ENCODE assay signal across 1 cellular context in the genomic region with DNA sequence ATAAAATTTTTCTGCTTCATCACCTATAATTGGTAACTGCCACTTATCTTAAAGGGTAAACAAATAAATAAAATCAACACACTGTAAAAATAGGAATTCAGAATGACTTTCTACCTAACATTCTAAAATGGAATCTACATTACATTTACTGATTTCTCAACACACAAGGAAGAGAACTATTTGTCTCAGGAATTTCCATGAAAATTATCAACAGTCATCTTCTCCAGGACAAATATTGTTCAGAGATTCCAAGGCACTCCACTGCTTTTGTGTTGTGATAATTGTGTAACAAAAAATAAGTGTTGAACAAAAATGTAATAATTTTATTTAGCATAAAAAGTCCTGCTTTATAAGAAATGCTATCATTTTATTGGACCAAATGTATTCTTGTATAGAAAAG.
TF ChIP-seq lines count a peak whose summit lies in the region.

No MANE protein-coding gene starts in this region.

TF ChIP-seq in SK-N-SH treated with all-trans-retinoic acid at 6 μM for 48 hours, 23 proteins besides CTCF, POLR2A, EP300 and RAD21 (continued from another document):
- TF ChIP-seq, protein P1, sequence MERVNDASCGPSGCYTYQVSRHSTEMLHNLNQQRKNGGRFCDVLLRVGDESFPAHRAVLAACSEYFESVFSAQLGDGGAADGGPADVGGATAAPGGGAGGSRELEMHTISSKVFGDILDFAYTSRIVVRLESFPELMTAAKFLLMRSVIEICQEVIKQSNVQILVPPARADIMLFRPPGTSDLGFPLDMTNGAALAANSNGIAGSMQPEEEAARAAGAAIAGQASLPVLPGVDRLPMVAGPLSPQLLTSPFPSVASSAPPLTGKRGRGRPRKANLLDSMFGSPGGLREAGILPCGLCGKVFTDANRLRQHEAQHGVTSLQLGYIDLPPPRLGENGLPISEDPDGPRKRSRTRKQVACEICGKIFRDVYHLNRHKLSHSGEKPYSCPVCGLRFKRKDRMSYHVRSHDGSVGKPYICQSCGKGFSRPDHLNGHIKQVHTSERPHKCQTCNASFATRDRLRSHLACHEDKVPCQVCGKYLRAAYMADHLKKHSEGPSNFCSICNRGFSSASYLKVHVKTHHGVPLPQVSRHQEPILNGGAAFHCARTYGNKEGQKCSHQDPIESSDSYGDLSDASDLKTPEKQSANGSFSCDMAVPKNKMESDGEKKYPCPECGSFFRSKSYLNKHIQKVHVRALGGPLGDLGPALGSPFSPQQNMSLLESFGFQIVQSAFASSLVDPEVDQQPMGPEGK (CRISPR knock-in tag; IDR thresholded peaks at IDR 0.05; ENCODE audit: borderline replicate concordance), result no peak
- TF ChIP-seq, protein P2, sequence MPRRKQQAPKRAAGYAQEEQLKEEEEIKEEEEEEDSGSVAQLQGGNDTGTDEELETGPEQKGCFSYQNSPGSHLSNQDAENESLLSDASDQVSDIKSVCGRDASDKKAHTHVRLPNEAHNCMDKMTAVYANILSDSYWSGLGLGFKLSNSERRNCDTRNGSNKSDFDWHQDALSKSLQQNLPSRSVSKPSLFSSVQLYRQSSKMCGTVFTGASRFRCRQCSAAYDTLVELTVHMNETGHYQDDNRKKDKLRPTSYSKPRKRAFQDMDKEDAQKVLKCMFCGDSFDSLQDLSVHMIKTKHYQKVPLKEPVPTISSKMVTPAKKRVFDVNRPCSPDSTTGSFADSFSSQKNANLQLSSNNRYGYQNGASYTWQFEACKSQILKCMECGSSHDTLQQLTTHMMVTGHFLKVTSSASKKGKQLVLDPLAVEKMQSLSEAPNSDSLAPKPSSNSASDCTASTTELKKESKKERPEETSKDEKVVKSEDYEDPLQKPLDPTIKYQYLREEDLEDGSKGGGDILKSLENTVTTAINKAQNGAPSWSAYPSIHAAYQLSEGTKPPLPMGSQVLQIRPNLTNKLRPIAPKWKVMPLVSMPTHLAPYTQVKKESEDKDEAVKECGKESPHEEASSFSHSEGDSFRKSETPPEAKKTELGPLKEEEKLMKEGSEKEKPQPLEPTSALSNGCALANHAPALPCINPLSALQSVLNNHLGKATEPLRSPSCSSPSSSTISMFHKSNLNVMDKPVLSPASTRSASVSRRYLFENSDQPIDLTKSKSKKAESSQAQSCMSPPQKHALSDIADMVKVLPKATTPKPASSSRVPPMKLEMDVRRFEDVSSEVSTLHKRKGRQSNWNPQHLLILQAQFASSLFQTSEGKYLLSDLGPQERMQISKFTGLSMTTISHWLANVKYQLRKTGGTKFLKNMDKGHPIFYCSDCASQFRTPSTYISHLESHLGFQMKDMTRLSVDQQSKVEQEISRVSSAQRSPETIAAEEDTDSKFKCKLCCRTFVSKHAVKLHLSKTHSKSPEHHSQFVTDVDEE (CRISPR knock-in tag; IDR thresholded peaks at IDR 0.05), result no peak
- no peak for TF ChIP-seq ISL1 (CRISPR knock-in tag; IDR thresholded peaks at IDR 0.05)
- TF ChIP-seq TCF4 (CRISPR knock-in tag; IDR thresholded peaks at IDR 0.05; ENCODE audit: borderline replicate concordance), result no peak
- no peak for TF ChIP-seq GLIS3 (CRISPR knock-in tag; IDR thresholded peaks at IDR 0.05)
- TF ChIP-seq ARNTL (CRISPR knock-in tag; IDR thresholded peaks at IDR 0.05; ENCODE audit: borderline replicate concordance, low read depth), result no peak
- TF ChIP-seq ZFP30 (CRISPR knock-in tag; IDR thresholded peaks at IDR 0.05), result no peak
- TF ChIP-seq RARB (CRISPR knock-in tag; IDR thresholded peaks at IDR 0.05), result no peak
- TF ChIP-seq OSR1 (CRISPR knock-in tag; IDR thresholded peaks at IDR 0.05), result no peak
- TF ChIP-seq BACH2 (CRISPR knock-in tag; IDR thresholded peaks at IDR 0.05; ENCODE audit: borderline replicate concordance), result no peak
- TF ChIP-seq ZNF8 (CRISPR knock-in tag; IDR thresholded peaks at IDR 0.05), result no peak
- no peak for TF ChIP-seq TOX (CRISPR knock-in tag; IDR thresholded peaks at IDR 0.05; ENCODE audit: borderline replicate concordance)
- TF ChIP-seq CSDC2 (CRISPR knock-in tag; IDR thresholded peaks at IDR 0.05), result no peak
- TF ChIP-seq SNAI2 (CRISPR knock-in tag; IDR thresholded peaks at IDR 0.05), result no peak
- TF ChIP-seq, protein P3, sequence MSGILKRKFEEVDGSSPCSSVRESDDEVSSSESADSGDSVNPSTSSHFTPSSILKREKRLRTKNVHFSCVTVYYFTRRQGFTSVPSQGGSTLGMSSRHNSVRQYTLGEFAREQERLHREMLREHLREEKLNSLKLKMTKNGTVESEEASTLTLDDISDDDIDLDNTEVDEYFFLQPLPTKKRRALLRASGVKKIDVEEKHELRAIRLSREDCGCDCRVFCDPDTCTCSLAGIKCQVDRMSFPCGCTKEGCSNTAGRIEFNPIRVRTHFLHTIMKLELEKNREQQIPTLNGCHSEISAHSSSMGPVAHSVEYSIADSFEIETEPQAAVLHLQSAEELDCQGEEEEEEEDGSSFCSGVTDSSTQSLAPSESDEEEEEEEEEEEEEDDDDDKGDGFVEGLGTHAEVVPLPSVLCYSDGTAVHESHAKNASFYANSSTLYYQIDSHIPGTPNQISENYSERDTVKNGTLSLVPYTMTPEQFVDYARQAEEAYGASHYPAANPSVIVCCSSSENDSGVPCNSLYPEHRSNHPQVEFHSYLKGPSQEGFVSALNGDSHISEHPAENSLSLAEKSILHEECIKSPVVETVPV (CRISPR knock-in tag; IDR thresholded peaks at IDR 0.05), result no peak
TF ChIP-seq in SK-N-SH treated with all-trans-retinoic acid at 6 μM for 48 hours: peak in this region for 0.
